ENCODE assay signal across 8 cellular contexts in genomic region chr2:160703648-160704585, GRCh38.
DNase-seq lines count a peak whose midpoint lies in the region; ATAC-seq, FAIRE-seq and TF ChIP-seq lines count a peak whose summit lies in the region.

No MANE protein-coding gene starts in this region.

- H3K4me3 ChIP-seq in A549 (no peak overlapping the region), gastroesophageal sphincter (no peak overlapping the region), PC-3 (ENCODE audit: low read length) (no peak overlapping the region)

- H3K9ac ChIP-seq in PC-3 (ENCODE audit: low read length) = no peak overlapping the region

- DNase-seq in A549 (ENCODE audit: low read depth in 1 of 2, low spot score in 1 of 2) = no peak
- DNase-seq in NOMO-1 treated with DMSO at 0.1 percent for 48 hours (lab: John Stamatoyannopoulos, UW; ENCODE audit: unreplicated experiment) = peak; percentile 84
- no peak for DNase-seq in GM12892 (ENCODE audit: insufficient read length)
- no peak for DNase-seq in DMS79 (lab: John Stamatoyannopoulos, UW)
- no peak for DNase-seq in PC-3

- H3K9me2 ChIP-seq in PC-3 (replicated peaks; ENCODE audit: low read length) = no peaks in the 10 kb centered on the region

- no peak overlapping the region for H2AFZ ChIP-seq in PC-3 (ENCODE audit: low read length)

- no peak for TF ChIP-seq EP300 in A549 (IDR thresholded peaks at IDR 0.05)
- no peak for TF ChIP-seq EP300 in gastroesophageal sphincter (IDR thresholded peaks at IDR 0.05)

- H3K79me2 ChIP-seq in PC-3 (ENCODE audit: low read length) = no peaks in the 10 kb centered on the region

- CTCF ChIA-PET in A549 (lab: Yijun Ruan, JAX) (no interaction called here), PC-3 (lab: Charles Lee) (no interaction called here)

- 69% methylated on average over 8 of the region's 8 CpGs for WGBS in A549 (ENCODE audit: missing lambda C conversion rate)
- WGBS in gastroesophageal sphincter (ENCODE audit: low coverage in 1 of 2), 2 donors = 47 to 55% methylated on average over 4 to 8 of the region's 8 CpGs

- no TSS peak for BruUV-seq in PC-3 (replicated peaks; lab: Mats Ljungman, UMichigan)

- ATAC-seq in A549 = no peak
- peak; percentile 89 for ATAC-seq in GM18867 (IDR thresholded peaks at IDR 0.05; ENCODE audit: unreplicated experiment)
- ATAC-seq in HG03025 (IDR thresholded peaks at IDR 0.05; ENCODE audit: low FRiP score, unreplicated experiment) = peak; percentile 87
- peak; percentile 31 for ATAC-seq in gastroesophageal sphincter
- no peak for ATAC-seq in PC-3

- TF ChIP-seq CTCF in A549 (IDR thresholded peaks at IDR 0.05) (no peak), gastroesophageal sphincter (IDR thresholded peaks at IDR 0.05) (no peak), PC-3 (conservative IDR thresholded peaks at IDR 0.05; ENCODE audit: low read depth, low read length) (no peak)

- H3K27me3 ChIP-seq in gastroesophageal sphincter (no peaks in the 10 kb centered on the region), PC-3 (ENCODE audit: low read length) (no peaks in the 10 kb centered on the region)

- H3K9me3 ChIP-seq in A549 (peaks cover 4% of the 10 kb centered on the region; the same call in 2 of the 3 replicates), gastroesophageal sphincter (peaks cover 0 to 5% (median 0%) of the 10 kb centered on the region in 3 donors), PC-3 (ENCODE audit: low read length) (no peaks in the 10 kb centered on the region)

- H3K4me2 ChIP-seq in A549 (no peak overlapping the region), PC-3 (ENCODE audit: low read length) (no peak overlapping the region)

- H3K36me3 ChIP-seq in gastroesophageal sphincter = no peaks in the 10 kb centered on the region
- H3K36me3 ChIP-seq in PC-3 (ENCODE audit: low read depth, low read length) = no peaks in the 10 kb centered on the region

- H3K27ac ChIP-seq in A549 = no peak overlapping the region
- no peak overlapping the region for H3K27ac ChIP-seq in gastroesophageal sphincter
- H3K27ac ChIP-seq in PC-3 (ENCODE audit: low read length) = no peak overlapping the region

- POLR2A ChIA-PET in A549 (lab: Yijun Ruan, JAX) (no interaction called here), PC-3 (lab: Charles Lee; ENCODE audit: unreplicated experiment) (no interaction called here)

- TF ChIP-seq POLR2A in A549 (IDR thresholded peaks at IDR 0.05; ENCODE audit: low read length) (no peak), gastroesophageal sphincter (IDR thresholded peaks at IDR 0.05) (no peak), GM12892 (IDR thresholded peaks at IDR 0.05; ENCODE audit: low read depth, low read length) (no peak)

- TF ChIP-seq RAD21 in A549 (conservative IDR thresholded peaks at IDR 0.05 in 1 of 2, IDR thresholded peaks at IDR 0.05 in 1 of 2) = no peak

- H4K20me1 ChIP-seq in PC-3 (ENCODE audit: low read length) = no peaks in the 10 kb centered on the region

- H3K4me1 ChIP-seq in A549 = no peaks in the 10 kb centered on the region
- H3K4me1 ChIP-seq in gastroesophageal sphincter = no peaks in the 10 kb centered on the region
- H3K4me1 ChIP-seq in PC-3 (ENCODE audit: insufficient read depth, low read length) = no peaks in the 10 kb centered on the region

- H3F3A ChIP-seq in PC-3 (ENCODE audit: low read length, unreplicated experiment) = no peaks in the 10 kb centered on the region

- intact Hi-C loops in PC-3 (cut with micrococcal nuclease) = no loop called here

- FAIRE-seq in A549 (lab: Jason Lieb, UNC) = no peak
- no peak for FAIRE-seq in GM12892 (lab: Jason Lieb, UNC)

TF ChIP-seq in A549, 52 proteins besides CTCF, POLR2A, EP300 and RAD21:
- no peak for TF ChIP-seq HDAC2 (IDR thresholded peaks at IDR 0.05)
- peak; percentile 89 for TF ChIP-seq MAFK (IDR thresholded peaks at IDR 0.05; ENCODE audit: partially characterized antibody)

Comparison
In these comparisons a context has a peak if more than half of its experiments do, and no peak if none do; other contexts are left out.
1. ATAC-seq: peak in GM18867 (single experiment), HG03025 (single experiment) and gastroesophageal sphincter (single experiment); none in A549 (0 of 2) and PC-3 (single experiment).